ENCODE assay signal across 7 cellular contexts in genomic region chr11:117096973-117097566, GRCh38. TPM values are rescaled to one million over a fixed set of nuclear protein-coding genes. Genes with fewer than 3 reads are reported as not detected.
A peak's percentile ranks its signal among the peaks of the same experiment; 100 is the strongest.
DNase-seq lines count a peak whose midpoint lies in the region; ATAC-seq and TF ChIP-seq lines count a peak whose summit lies in the region.

No MANE protein-coding gene starts in this region.

- H3K9me3 Mint-ChIP-seq in activated B cell treated with CpG ODN at 0.5 μM for 24 hours: peaks cover 2% of the 10 kb centered on the region
- H3K9me3 Mint-ChIP-seq in stimulated activated memory B cell treated with anti-CD40 and anti-IgM and Interleukin-4, amounts not matched to agents 10 μg/mL and 1 μg/mL and 100 μg/mL, for 72 hours: peaks cover 3% of the 10 kb centered on the region

- H3K4me1 Mint-ChIP-seq in activated B cell treated with CpG ODN at 0.5 μM for 24 hours: peaks cover 69% of the 10 kb centered on the region
- H3K4me1 Mint-ChIP-seq in stimulated activated memory B cell treated with anti-CD40 and anti-IgM and Interleukin-4, amounts not matched to agents 10 μg/mL and 1 μg/mL and 100 μg/mL, for 72 hours: peaks cover 66% of the 10 kb centered on the region

- POLR2A ChIA-PET in activated B cell treated with CpG ODN at 0.5 μM for 24 hours (lab: Charles Lee): interaction anchor here (0.5 to 2.7 kb wide), 17 partner anchors 10 to 171 kb away, joined by 3 to 18 read pairs (median 3); partner anchors contain the start of gene PAFAH1B2

- H3K27ac Mint-ChIP-seq in activated B cell treated with CpG ODN at 0.5 μM for 24 hours: peak overlapping the region; percentile 94
- peak overlapping the region; percentile 96 for H3K27ac Mint-ChIP-seq in stimulated activated memory B cell treated with anti-CD40 and anti-IgM and Interleukin-4, amounts not matched to agents 10 μg/mL and 1 μg/mL and 100 μg/mL, for 72 hours

- intact Hi-C loops in activated B cell treated with CpG ODN at 0.5 μM for 24 hours (cut with micrococcal nuclease): loop anchor here (1.0 to 5.0 kb wide), 6 partner anchors 18 to 325 kb away; partner anchors contain the start of genes BUD13, PAFAH1B2 and ZPR1

- no peaks in the 10 kb centered on the region for H3K27me3 Mint-ChIP-seq in activated B cell treated with CpG ODN at 0.5 μM for 24 hours
- no peaks in the 10 kb centered on the region for H3K27me3 Mint-ChIP-seq in stimulated activated memory B cell treated with anti-CD40 and anti-IgM and Interleukin-4, amounts not matched to agents 10 μg/mL and 1 μg/mL and 100 μg/mL, for 72 hours

- DNase-seq in HT-29 (ENCODE audit: low spot score) (peak; percentile 15), activated B cell treated with CpG ODN at 0.5 μM for 24 hours (no peak), EL (no peak), kidney tubule cell (ENCODE audit: low spot score) (no peak), COR-L47 (lab: John Stamatoyannopoulos, UW) (no peak)

- CTCF ChIA-PET in activated B cell treated with CpG ODN at 0.5 μM for 24 hours (lab: Charles Lee): interaction anchor here (1.0 to 2.0 kb wide), 9 partner anchors 14 to 306 kb away, joined by 3 to 6 read pairs (median 3); partner anchors contain the start of gene APOA5

- peak overlapping the region; percentile 95 for H3K4me3 Mint-ChIP-seq in activated B cell treated with CpG ODN at 0.5 μM for 24 hours
- H3K4me3 Mint-ChIP-seq in stimulated activated memory B cell treated with anti-CD40 and anti-IgM and Interleukin-4, amounts not matched to agents 10 μg/mL and 1 μg/mL and 100 μg/mL, for 72 hours: peak overlapping the region; percentile 92

- ATAC-seq in activated B cell treated with CpG ODN at 0.5 μM for 24 hours (ENCODE audit: low read depth): no peak
- ATAC-seq in stimulated activated memory B cell treated with anti-CD40 and anti-IgM and Interleukin-4, amounts not matched to agents 10 μg/mL and 1 μg/mL and 100 μg/mL, for 72 hours: no peak

- H3K36me3 Mint-ChIP-seq in activated B cell treated with CpG ODN at 0.5 μM for 24 hours (ENCODE audit: low read depth): peaks cover 14% of the 10 kb centered on the region
- H3K36me3 Mint-ChIP-seq in stimulated activated memory B cell treated with anti-CD40 and anti-IgM and Interleukin-4, amounts not matched to agents 10 μg/mL and 1 μg/mL and 100 μg/mL, for 72 hours: peaks cover 8% of the 10 kb centered on the region

- TF ChIP-seq CTCF in activated B cell treated with CpG ODN at 0.5 μM for 24 hours (IDR thresholded peaks at IDR 0.05): no peak

- H3K4me3 ChIP-seq in iPS-11a (ENCODE audit: low read depth, low read length): peak overlapping the region; percentile 86

RNA-seq across cellular contexts. Expression of gene SIK3, which starts 1.2 kb away (rescaled TPM):
- total RNA-seq in HT-29 (2014; rRNA removed; shearing (Covaris generic)): 8.6 and 10.0 TPM in 2 replicates
- total RNA-seq in activated B cell treated with CpG ODN at 0.5 μM for 24 hours: 75.0 and 88.4 TPM in 2 replicates

RNA-seq across cellular contexts. Expression of gene PAFAH1B2, which starts 47.0 kb away (rescaled TPM):
- total RNA-seq in HT-29 (2014; rRNA removed; shearing (Covaris generic)): 82.6 and 88.4 TPM in 2 replicates
- 71.3 and 78.7 TPM in 2 replicates for total RNA-seq in activated B cell treated with CpG ODN at 0.5 μM for 24 hours
